ENCODE assay signal across 17 cellular contexts in the genomic region with DNA sequence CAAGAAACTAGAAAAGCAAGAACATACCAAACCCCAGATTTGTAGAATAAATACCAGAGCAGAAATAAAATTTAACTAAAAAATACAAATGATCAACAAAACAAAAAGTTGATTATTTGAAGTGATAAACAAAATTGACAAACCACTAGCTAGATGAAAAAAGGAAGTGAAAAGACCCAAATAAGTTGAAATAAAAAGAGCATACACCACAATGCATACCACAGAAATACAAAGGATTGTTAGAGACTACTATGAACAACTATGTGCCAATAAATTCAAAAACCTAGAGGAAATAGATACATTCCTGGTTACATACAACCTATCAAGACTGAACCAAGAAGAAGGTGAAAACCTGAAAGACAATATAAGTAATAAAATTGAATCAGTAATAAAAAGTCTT.
DNase-seq lines count a peak whose midpoint lies in the region; ATAC-seq and TF ChIP-seq lines count a peak whose summit lies in the region.
"Had no signal": no experiment of that assay in that cellular context is flagged by ENCODE, and none has a peak within 500 bp of the region (broad histone marks: within the 10 kb centered on the region; RNA-seq: fewer than 3 reads in every experiment).

No MANE protein-coding gene starts in this region.

- DNase-seq in osteoblast (ENCODE audit: insufficient read length, low spot score, missing footprints) (no peak), spleen (no peak), HuH-7.5 (ENCODE audit: low spot score) (no peak), AG08396 (ENCODE audit: low spot score) (no peak)
- DNase-seq: activated CD4-positive, alpha-beta T cell treated with anti-CD3 and anti-CD28 coated beads, Interleukin-2, amount 10 ng/mL, durations not matched to agents 24 days and 14 days; activated T-cell treated with anti-CD3 and anti-CD28 coated beads, Interleukin-2, amount 50 U/mL, for 4 hours; effector CD8-positive, alpha-beta T cell; GOT3; NCI-H187 treated with DMSO at 0.1 percent for 48 hours; NCI-H526; stimulated activated CD4-positive, alpha-beta T cell treated with anti-CD3 and anti-CD28 coated beads, Interleukin-2, amount 100 ng/mL, for 24 hours; tibial artery had no signal

- TF ChIP-seq CTCF in osteoblast (IDR thresholded peaks at IDR 0.05; ENCODE audit: extremely low read depth, low read depth, low read length) (no peak), spleen (IDR thresholded peaks at IDR 0.05 in 8 of 11, conservative IDR thresholded peaks at IDR 0.05 in 3 of 11) (no peak)

- H3K79me2 ChIP-seq in osteoblast (ENCODE audit: insufficient read depth, low read length), result no peaks in the 10 kb centered on the region

- H3K4me3 ChIP-seq in osteoblast (ENCODE audit: insufficient read depth, low read length) (no peak overlapping the region), spleen (no peak overlapping the region)
- H3K4me3 ChIP-seq: right atrium auricular region, tibial artery had no signal

- H3K27me3 ChIP-seq in osteoblast (ENCODE audit: insufficient read depth, low read length) (no peaks in the 10 kb centered on the region), spleen (replicated peaks in 1 of 7) (no peaks in the 10 kb centered on the region)
- H3K27me3 ChIP-seq: right atrium auricular region, tibial artery had no signal

- H3K27ac ChIP-seq in osteoblast (ENCODE audit: low read depth, low read length) (no peak overlapping the region), spleen (no peak overlapping the region)
- H3K27ac ChIP-seq: right atrium auricular region, tibial artery had no signal

- H3K4me1 ChIP-seq in osteoblast (ENCODE audit: insufficient read depth, low read length) (no peaks in the 10 kb centered on the region), spleen (no peaks in the 10 kb centered on the region)
- H3K4me1 ChIP-seq: right atrium auricular region, tibial artery had no signal

- TF ChIP-seq POLR2A in spleen (IDR thresholded peaks at IDR 0.05), result no peak

- no peaks in the 10 kb centered on the region for H3K9me3 ChIP-seq in osteoblast (ENCODE audit: low read depth, low read length)
- H3K9me3 ChIP-seq in spleen, result peaks cover 0 to 20% (median 11%) of the 10 kb centered on the region in 8 donors
- H3K9me3 ChIP-seq: tibial artery had no signal

- intact Hi-C loops in spleen (cut with DNase I; ENCODE audit: low total_unique reads), result no loop called here

- H3K4me2 ChIP-seq in osteoblast (ENCODE audit: insufficient read depth, low read length), result no peak overlapping the region

- H3K36me3 ChIP-seq in osteoblast (ENCODE audit: insufficient read depth, low read length), result no peaks in the 10 kb centered on the region
- H3K36me3 ChIP-seq in spleen, result no peaks in the 10 kb centered on the region
- H3K36me3 ChIP-seq: right atrium auricular region, tibial artery had no signal

- no peaks in the 10 kb centered on the region for H4K20me1 ChIP-seq in osteoblast (ENCODE audit: insufficient read depth, low read length)

- peak; percentile 62 for ATAC-seq in GM18861 (IDR thresholded peaks at IDR 0.05; ENCODE audit: unreplicated experiment)
- ATAC-seq in GM21526 (IDR thresholded peaks at IDR 0.05; ENCODE audit: low FRiP score, unreplicated experiment), result peak; percentile 80
- peak; percentile 58 for ATAC-seq in HG03025 (IDR thresholded peaks at IDR 0.05; ENCODE audit: low FRiP score, unreplicated experiment)
- peak; percentile 65 for ATAC-seq in HG03565 (IDR thresholded peaks at IDR 0.05; ENCODE audit: unreplicated experiment)
- ATAC-seq: activated T-cell treated with anti-CD3 and anti-CD28 coated beads, Interleukin-2, amount 50 U/mL, for 4 hours had no signal

- H2AFZ ChIP-seq in osteoblast (ENCODE audit: low read length), result no peak overlapping the region
